Comparison of ENCODE assay signal across 26 cellular contexts in the genomic region with DNA sequence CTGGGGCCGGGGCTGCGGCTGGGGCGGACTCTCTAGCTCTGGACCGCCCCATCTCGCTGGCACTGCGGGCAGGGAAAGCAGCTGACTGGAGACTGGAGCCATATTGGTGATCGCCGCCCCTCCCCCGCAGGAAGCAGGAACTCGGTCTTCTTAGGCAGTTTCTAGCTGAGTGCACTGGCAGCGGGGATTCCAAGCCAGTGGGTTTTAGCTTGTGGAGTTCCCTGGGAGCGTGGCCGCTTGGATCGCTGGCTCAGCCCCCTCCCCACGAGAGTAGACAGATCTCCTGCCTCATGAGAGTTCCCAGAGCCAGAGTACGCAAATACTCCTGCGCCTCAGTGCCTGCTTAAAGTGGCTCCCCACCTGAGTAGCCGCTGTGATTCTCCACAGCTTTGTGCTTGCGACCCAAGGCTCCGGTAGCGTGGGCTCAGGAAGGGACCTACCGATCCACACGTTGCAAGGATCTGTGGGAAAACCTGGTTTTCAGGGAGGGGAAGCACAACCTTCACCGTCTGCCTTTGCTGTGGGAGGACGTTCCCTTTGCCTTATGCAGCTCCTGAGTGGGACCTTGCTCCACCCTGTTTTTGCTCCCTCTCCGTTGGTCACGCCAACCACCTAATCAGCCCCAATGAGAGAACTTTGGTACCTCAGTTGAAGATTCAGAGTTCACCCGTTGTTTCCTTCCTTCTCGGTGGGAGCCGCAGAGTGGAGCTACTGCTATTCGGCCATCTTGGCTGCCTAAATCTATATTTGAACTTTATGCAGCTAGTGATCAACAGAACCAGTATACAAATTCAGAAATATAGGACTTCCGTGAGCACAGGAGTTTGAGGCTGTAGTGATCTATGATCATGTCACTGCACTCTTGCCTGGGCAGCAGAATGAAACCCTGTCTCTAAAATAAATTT.
DNase-seq lines count a peak whose midpoint lies in the region; ATAC-seq and TF ChIP-seq lines count a peak whose summit lies in the region.
"Had no signal": no experiment of that assay in that cellular context is flagged by ENCODE, and none has a peak within 500 bp of the region (broad histone marks: within the 10 kb centered on the region; RNA-seq: fewer than 3 reads in every experiment).

No MANE protein-coding gene starts in this region.

- no peaks in the 10 kb centered on the region for H4K20me1 ChIP-seq in SK-N-SH (ENCODE audit: insufficient read depth)

- H3K36me3 ChIP-seq in SK-N-SH (replicated peaks in 1 of 2; ENCODE audit: control insufficient read depth in 1 of 2, insufficient read depth in 2 of 2, low read length in 1 of 2) (no peaks in the 10 kb centered on the region), trophoblast cell (ENCODE audit: control insufficient read depth in 1 of 2, insufficient read depth in 2 of 2, low read length in 2 of 2) (no peaks in the 10 kb centered on the region)
- H3K36me3 ChIP-seq: breast epithelium, neutrophil, upper lobe of left lung had no signal

- no peak for TF ChIP-seq RAD21 in SK-N-SH (IDR thresholded peaks at IDR 0.05; ENCODE audit: low read length)

- in situ Hi-C loops in SK-MEL-5 (cut with HindIII; ENCODE audit: low pct_unique_long_range_greater_than_20kb, low sequenced_read_pairs): no loop called here

- H3K27me3 ChIP-seq in SK-N-SH (ENCODE audit: insufficient read depth): no peaks in the 10 kb centered on the region
- no peaks in the 10 kb centered on the region for H3K27me3 ChIP-seq in trophoblast cell (ENCODE audit: insufficient read depth, low read length)
- H3K27me3 ChIP-seq: breast epithelium, neutrophil, upper lobe of left lung had no signal

- H3K9ac ChIP-seq in SK-N-SH: no peak overlapping the region
- H3K9ac ChIP-seq in trophoblast cell (ENCODE audit: low read length): no peak overlapping the region

- H3K27me3 Mint-ChIP-seq in activated CD4-positive, alpha-beta T cell treated with anti-CD3 and anti-CD28 coated beads, Interleukin-2, amount 10 ng/mL, durations not matched to agents 24 days and 14 days: no peaks in the 10 kb centered on the region
- H3K27me3 Mint-ChIP-seq: CD4-positive, alpha-beta memory T cell; memory B cell; T-cell had no signal

- H3K9me3 Mint-ChIP-seq in activated CD4-positive, alpha-beta T cell treated with anti-CD3 and anti-CD28 coated beads, Interleukin-2, amount 10 ng/mL, durations not matched to agents 24 days and 14 days: peaks cover 4% of the 10 kb centered on the region
- H3K9me3 Mint-ChIP-seq: memory B cell had no signal

- no peak overlapping the region for H3K4ac ChIP-seq in trophoblast cell (ENCODE audit: low read depth, low read length)

- CTCF ChIA-PET in SK-N-SH (lab: Yijun Ruan, JAX): interaction anchor here (0.9 kb wide), 1 partner anchor 13 kb away, joined by 3 read pairs; no protein-coding TSS in a partner anchor

- no peak overlapping the region for H3K4me2 ChIP-seq in SK-N-SH
- no peak overlapping the region for H3K4me2 ChIP-seq in trophoblast cell (ENCODE audit: low read length)

- H3K23ac ChIP-seq in trophoblast cell (ENCODE audit: low read length): no peak overlapping the region

- H3K4me1 Mint-ChIP-seq in activated CD4-positive, alpha-beta T cell treated with anti-CD3 and anti-CD28 coated beads, Interleukin-2, amount 10 ng/mL, durations not matched to agents 24 days and 14 days: no peaks in the 10 kb centered on the region
- H3K4me1 Mint-ChIP-seq: CD4-positive, alpha-beta memory T cell; memory B cell; T-cell had no signal

- POLR2A ChIA-PET in SK-N-SH (lab: Yijun Ruan, JAX): interaction anchor here (0.8 kb wide), 1 partner anchor 101 kb away, joined by 3 read pairs; no protein-coding TSS in a partner anchor

- H3K4me3 ChIP-seq in SK-N-SH (ENCODE audit: low read depth in 2 of 2, low read length in 1 of 2) (peak overlapping the region in 1 of 2 experiments; percentile 34; a peak in 1 of 4 replicates), trophoblast cell (ENCODE audit: low read depth, low read length) (no peak overlapping the region)
- H3K4me3 ChIP-seq: breast epithelium, GM12878, upper lobe of left lung had no signal

- 60% methylated on average over 16 of the region's 32 CpGs for WGBS in SK-N-SH (ENCODE audit: low lambda C conversion rate)
- no CpG with 5 or more reads among the region's 32 CpGs for WGBS in trophoblast cell (ENCODE audit: extremely low coverage, insufficient coverage, insufficient read length)

- DNase-seq in SK-N-SH (peak; percentile 46), NCI-H1930 (lab: John Stamatoyannopoulos, UW) (peak; percentile 57 to 64), SK-MEL-5 (ENCODE audit: low read depth, low spot score) (peak; percentile 85), trophoblast cell (peak; percentile 68 to 73), HT-29 (ENCODE audit: low spot score) (no peak), NCI-H2196 treated with DMSO at 0.1 percent for 48 hours (lab: John Stamatoyannopoulos, UW; ENCODE audit: unreplicated experiment) (no peak)
- no peak for DNase-seq in activated CD4-positive, alpha-beta T cell treated with anti-CD3 and anti-CD28 coated beads, Interleukin-2, amount 10 ng/mL, durations not matched to agents 24 days and 14 days
- DNase-seq: activated CD4-positive, alpha-beta T cell treated with anti-CD3 and anti-CD28 coated beads for 4 hours; activated naive CD4-positive, alpha-beta T cell treated with anti-CD3 and anti-CD28 coated beads, Interleukin-2, amount 50 U/mL, for 16 hours; activated T-cell treated with anti-CD3 and anti-CD28 coated beads, Interleukin-2, amount 50 U/mL, for 48 hours; amygdala; CD4-positive, alpha-beta memory T cell; effector CD8-positive, alpha-beta T cell; head of caudate nucleus; left cardiac atrium; NCI-H1092 treated with DMSO at 0.1 percent for 48 hours; NCI-H82; Right ventricle myocardium superior; T-cell had no signal

- H3K4me1 ChIP-seq in SK-N-SH (ENCODE audit: control insufficient read depth in 1 of 2, insufficient read depth in 2 of 2, low read depth in 1 of 2, low read length in 1 of 2) (no peaks in the 10 kb centered on the region), trophoblast cell (ENCODE audit: control insufficient read depth in 1 of 2, insufficient read depth in 2 of 2, low read length in 2 of 2) (no peaks in the 10 kb centered on the region)
- H3K4me1 ChIP-seq: breast epithelium, upper lobe of left lung had no signal

- H2AFZ ChIP-seq in SK-N-SH (ENCODE audit: low read depth) (no peak overlapping the region), trophoblast cell (ENCODE audit: insufficient read depth, low read length, poor library complexity) (no peak overlapping the region)

- H3K36me3 Mint-ChIP-seq in activated CD4-positive, alpha-beta T cell treated with anti-CD3 and anti-CD28 coated beads, Interleukin-2, amount 10 ng/mL, durations not matched to agents 24 days and 14 days (ENCODE audit: low read depth): no peaks in the 10 kb centered on the region
- H3K36me3 Mint-ChIP-seq: CD4-positive, alpha-beta memory T cell; memory B cell; T-cell had no signal

- no peak overlapping the region for H3K14ac ChIP-seq in trophoblast cell (ENCODE audit: low read length)

- H3K27ac Mint-ChIP-seq in activated CD4-positive, alpha-beta T cell treated with anti-CD3 and anti-CD28 coated beads, Interleukin-2, amount 10 ng/mL, durations not matched to agents 24 days and 14 days: no peak overlapping the region
- H3K27ac Mint-ChIP-seq: CD4-positive, alpha-beta memory T cell; memory B cell; T-cell had no signal

- no peaks in the 10 kb centered on the region for H3K79me1 ChIP-seq in trophoblast cell (ENCODE audit: low read length)

- no peak overlapping the region for H4K91ac ChIP-seq in trophoblast cell (ENCODE audit: low read depth, low read length)

- no peak overlapping the region for H3K18ac ChIP-seq in trophoblast cell (ENCODE audit: low read length)

- intact Hi-C loops in activated CD4-positive, alpha-beta T cell treated with anti-CD3 and anti-CD28 coated beads, Interleukin-2, amount 10 ng/mL, durations not matched to agents 24 days and 14 days (cut with micrococcal nuclease): no loop called here

- no peaks in the 10 kb centered on the region for H3K79me2 ChIP-seq in SK-N-SH (ENCODE audit: insufficient read depth)
- H3K79me2 ChIP-seq in trophoblast cell (ENCODE audit: control insufficient read depth, insufficient read depth, low read length, poor library complexity): no peaks in the 10 kb centered on the region

- H2BK12ac ChIP-seq in trophoblast cell (ENCODE audit: low read length): no peak overlapping the region

- no peak for TF ChIP-seq EP300 in SK-N-SH (IDR thresholded peaks at IDR 0.05; ENCODE audit: borderline replicate concordance in 1 of 2, low read depth in 1 of 2, low read length in 1 of 2)

- peak overlapping the region in 1 of 2 experiments; percentile 74; a peak in 2 of 4 replicates for H3K27ac ChIP-seq in SK-N-SH (ENCODE audit: low read depth in 2 of 2, low read length in 1 of 2)
- no peak overlapping the region for H3K27ac ChIP-seq in trophoblast cell (ENCODE audit: low read depth, low read length)
- H3K27ac ChIP-seq: breast epithelium, neutrophil, upper lobe of left lung had no signal

- no peak; the same call in 2 of the 3 replicates for ATAC-seq in SK-N-SH treated with all-trans-retinoic acid at 6 μM for 48 hours
- ATAC-seq: GM12878, HCT116, left cardiac atrium, T-cell had no signal

- H3K9me2 ChIP-seq in SK-N-SH: no peaks in the 10 kb centered on the region

- H3K9me3 ChIP-seq in SK-N-SH (no peaks in the 10 kb centered on the region), trophoblast cell (ENCODE audit: insufficient read depth, low read depth, low read length) (peaks cover 3% of the 10 kb centered on the region)
- H3K9me3 ChIP-seq: neutrophil, upper lobe of left lung had no signal

- no peak overlapping the region for H2AK5ac ChIP-seq in trophoblast cell (ENCODE audit: low read length)

- no peak overlapping the region for H2BK5ac ChIP-seq in trophoblast cell (ENCODE audit: low read depth, low read length, poor library complexity)

- TF ChIP-seq CTCF in SK-N-SH (IDR thresholded peaks at IDR 0.05): no peak

- no peak overlapping the region for H2BK120ac ChIP-seq in trophoblast cell (ENCODE audit: insufficient read depth, low read length, poor library complexity)

- H3K4me3 Mint-ChIP-seq in activated CD4-positive, alpha-beta T cell treated with anti-CD3 and anti-CD28 coated beads, Interleukin-2, amount 10 ng/mL, durations not matched to agents 24 days and 14 days: no peak overlapping the region
- H3K4me3 Mint-ChIP-seq: CD4-positive, alpha-beta memory T cell; memory B cell; T-cell had no signal

- no peak overlapping the region for H4K12ac ChIP-seq in trophoblast cell (ENCODE audit: low read depth, low read length)

- no peak overlapping the region for H4K8ac ChIP-seq in trophoblast cell (ENCODE audit: low read depth, low read length)

- no peaks in the 10 kb centered on the region for H3F3A ChIP-seq in SK-N-SH (replicated peaks; ENCODE audit: insufficient read depth)

TF ChIP-seq in SK-N-SH, 30 proteins besides CTCF, POLR2A, EP300 and RAD21 (continues in another document):
- TF ChIP-seq POLR2AphosphoS5 (IDR thresholded peaks at IDR 0.05; ENCODE audit: low read depth, low read length) (no peak), GATA2 (CRISPR knock-in tag; IDR thresholded peaks at IDR 0.05) (no peak)

TF ChIP-seq in SK-N-SH treated with all-trans-retinoic acid at 6 μM for 48 hours, 23 proteins besides CTCF, POLR2A, EP300 and RAD21 (continues in another document):
- no peak for TF ChIP-seq ZNF8 (CRISPR knock-in tag; IDR thresholded peaks at IDR 0.05)

Comparison
In these comparisons a context has a peak if more than half of its experiments do, and no peak if none do; other contexts are left out.
1. DNase-seq: peak in SK-N-SH (single experiment), NCI-H1930 (2 of 2), SK-MEL-5 (single experiment) and trophoblast cell (2 of 2); none in HT-29 (single experiment), NCI-H2196 treated with DMSO at 0.1 percent for 48 hours (single experiment) and activated CD4-positive, alpha-beta T cell treated with anti-CD3 and anti-CD28 coated beads, Interleukin-2, amount 10 ng/mL, durations not matched to agents 24 days and 14 days (single experiment).